8 cellular contexts compared by ENCODE assay signal in the genomic region with DNA sequence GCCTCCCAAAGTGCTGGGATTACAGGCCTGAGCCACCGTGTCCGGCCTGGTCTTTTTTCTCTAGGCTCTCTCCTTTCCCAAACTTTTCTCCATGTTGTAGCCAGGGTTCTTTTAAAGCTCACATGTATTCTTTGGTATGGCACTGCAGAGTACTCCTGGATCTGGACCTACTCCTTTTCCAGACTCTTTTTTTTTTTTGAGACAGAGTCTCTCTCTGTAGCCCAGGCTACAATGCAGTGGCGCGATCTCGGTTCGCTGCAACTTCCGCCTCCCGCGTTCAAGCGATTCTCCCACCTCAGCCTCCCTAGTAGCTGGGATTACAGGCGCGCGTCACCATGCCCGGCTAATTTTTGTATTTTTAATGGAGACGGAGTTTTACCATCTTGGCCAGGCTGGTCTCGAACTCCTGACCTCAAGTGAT. TPM values are rescaled to one million over a fixed set of nuclear protein-coding genes. Genes with fewer than 3 reads are reported as not detected.
DNase-seq lines count a peak whose midpoint lies in the region; ATAC-seq, FAIRE-seq and TF ChIP-seq lines count a peak whose summit lies in the region.

No MANE protein-coding gene starts in this region.

- H3K4me1 ChIP-seq in cardiac muscle cell (ENCODE audit: low read depth) (peaks cover 11% of the 10 kb centered on the region), GM12878 (ENCODE audit: control insufficient read depth, insufficient read depth, low read length) (peaks cover 11% of the 10 kb centered on the region), mesenchymal stem cell (ENCODE audit: control insufficient read depth, insufficient read depth, low read depth, low read length) (peaks cover 6% of the 10 kb centered on the region), upper lobe of right lung (peaks cover 6% of the 10 kb centered on the region)

- TSS peak; percentile 93 for BruUV-seq in GM12878 (replicated peaks; lab: Mats Ljungman, UMichigan)

- peaks cover 16% of the 10 kb centered on the region for H3K79me2 ChIP-seq in GM12878 (ENCODE audit: control insufficient read depth, insufficient read depth, low read length)

- H2BK15ac ChIP-seq in mesenchymal stem cell (ENCODE audit: low read depth, poor library complexity, severe bottlenecking), result no peak overlapping the region

- no peak for TF ChIP-seq EP300 in GM12878 (IDR thresholded peaks at IDR 0.05; ENCODE audit: borderline replicate concordance in 1 of 2, control insufficient read depth in 1 of 2, low read depth in 2 of 2, low read length in 2 of 2)

- POLR2A ChIA-PET in GM12878 (lab: Charles Lee), result interaction anchor here (0.6 to 2.7 kb wide), 10 partner anchors 9 to 316 kb away, joined by 3 to 12 read pairs (median 5); partner anchors contain the start of genes EYA3 and RCC1

- H2BK12ac ChIP-seq in mesenchymal stem cell (ENCODE audit: low read length in 2 of 2), result no peak overlapping the region

- peak overlapping the region; percentile 75 for H2AFZ ChIP-seq in GM12878 (ENCODE audit: control insufficient read depth, low read depth, low read length)
- no peak overlapping the region for H2AFZ ChIP-seq in mesenchymal stem cell (ENCODE audit: low read depth, low read length)

- CTCF ChIA-PET in GM12878 (lab: Yijun Ruan, JAX), result interaction anchor here (0.7 to 3.9 kb wide), 8 partner anchors 9 to 274 kb away, joined by 3 to 28 read pairs (median 5); no protein-coding TSS in a partner anchor

- H3K79me1 ChIP-seq in mesenchymal stem cell (replicated peaks; ENCODE audit: low read length, poor library complexity, severe bottlenecking), result peaks cover 18% of the 10 kb centered on the region

- TF ChIP-seq RAD21 in GM12878 (IDR thresholded peaks at IDR 0.05; ENCODE audit: insufficient read depth, low read depth, low read length), result no peak

- no peak overlapping the region for H4K91ac ChIP-seq in mesenchymal stem cell (ENCODE audit: low read length)

- FAIRE-seq in GM12878 (lab: Jason Lieb, UNC), result no peak

- WGBS in GM12878 (ENCODE audit: insufficient coverage, insufficient replicate concordance, low lambda C conversion rate, missing lambda C conversion rate), result 54% methylated on average over 10 of the region's 16 CpGs
- 88% methylated on average over 16 of the region's 16 CpGs for WGBS in mesenchymal stem cell

- peak overlapping the region; percentile 95 for H3K9ac ChIP-seq in GM12878 (ENCODE audit: control insufficient read depth, insufficient read depth, low read length)
- peak overlapping the region; percentile 97 for H3K9ac ChIP-seq in mesenchymal stem cell (ENCODE audit: low read length)

- DNase-seq in cardiac muscle cell (ENCODE audit: low read depth in 1 of 2, low spot score in 1 of 2) (no peak), cardiac septum (ENCODE audit: low spot score) (no peak), GM12878 (ENCODE audit: low read depth, low spot score) (no peak), mesenchymal stem cell (no peak), upper lobe of right lung (no peak), NCI-H1417 treated with DMSO at 0.1 percent for 48 hours (lab: John Stamatoyannopoulos, UW) (no peak)

- TF ChIP-seq CTCF in cardiac muscle cell (IDR thresholded peaks at IDR 0.05; ENCODE audit: low read depth, low read length), result no peak
- no peak for TF ChIP-seq CTCF in GM12878 (IDR thresholded peaks at IDR 0.05 in 2 of 3, conservative IDR thresholded peaks at IDR 0.05 in 1 of 3; ENCODE audit: control insufficient read depth in 2 of 3, extremely low read depth in 1 of 3, insufficient read depth in 1 of 3, low read depth in 3 of 3, low read length in 3 of 3)
- no peak for TF ChIP-seq CTCF in upper lobe of right lung (IDR thresholded peaks at IDR 0.05)

- SMC1A ChIA-PET in GM12878 (lab: Charles Lee; ENCODE audit: uncharacterized antibody, unreplicated experiment), result interaction anchor here (1.0 to 4.8 kb wide), 8 partner anchors 10 to 315 kb away, joined by 3 to 33 read pairs (median 3); partner anchors contain the start of genes ATP5IF1 and TAF12

- no peaks in the 10 kb centered on the region for H3K9me3 ChIP-seq in cardiac muscle cell (ENCODE audit: low read depth)
- H3K9me3 ChIP-seq in GM12878 (replicated peaks; ENCODE audit: control insufficient read depth, insufficient read depth, low read length), result no peaks in the 10 kb centered on the region
- no peaks in the 10 kb centered on the region for H3K9me3 ChIP-seq in mesenchymal stem cell (ENCODE audit: control insufficient read depth, low read length)
- H3K9me3 ChIP-seq in upper lobe of right lung, result no peaks in the 10 kb centered on the region

- H3K27ac ChIP-seq in cardiac muscle cell (peak overlapping the region; percentile 84), GM12878 (ENCODE audit: control insufficient read depth, insufficient read depth) (peak overlapping the region; percentile 91; the same call in 1 of the 2 replicates), mesenchymal stem cell (ENCODE audit: low read length, poor library complexity, severe bottlenecking) (no peak overlapping the region), upper lobe of right lung (peak overlapping the region; percentile 91)

- no peak overlapping the region for H3K18ac ChIP-seq in mesenchymal stem cell (ENCODE audit: low read depth in 1 of 2, low read length in 2 of 2)

- H3K36me3 ChIP-seq in cardiac muscle cell (peaks cover 13% of the 10 kb centered on the region), GM12878 (ENCODE audit: control insufficient read depth in 2 of 2, insufficient read depth in 2 of 2, low read length in 1 of 2) (peaks cover 2 to 12% of the 10 kb centered on the region in 2 experiments), mesenchymal stem cell (ENCODE audit: control insufficient read depth in 1 of 2, insufficient read depth in 2 of 2, low read depth in 1 of 2, low read length in 2 of 2) (peaks cover 7 to 26% of the 10 kb centered on the region in 2 experiments), upper lobe of right lung (peaks cover 29% of the 10 kb centered on the region)

- H2BK5ac ChIP-seq in mesenchymal stem cell (ENCODE audit: low read depth, low read length, poor library complexity, severe bottlenecking), result no peak overlapping the region

- TF ChIP-seq POLR2A in GM12878 (IDR thresholded peaks at IDR 0.05; ENCODE audit: low read depth, low read length), result no peak

- H3K4me2 ChIP-seq in GM12878 (ENCODE audit: control insufficient read depth, insufficient read depth) (peak overlapping the region; percentile 85; the same call in 1 of the 2 replicates), mesenchymal stem cell (ENCODE audit: low read length, poor library complexity, severe bottlenecking) (peak overlapping the region; percentile 50)

- H3K14ac ChIP-seq in mesenchymal stem cell (ENCODE audit: low read length in 2 of 2), result no peak overlapping the region

- no peak overlapping the region for H2AK5ac ChIP-seq in mesenchymal stem cell (ENCODE audit: low read length, severe bottlenecking)

- intact Hi-C loops in cardiac septum (cut with DNase I) (loop anchor here (2.0 to 5.0 kb wide), 3 partner anchors 43 to 79 kb away; no protein-coding TSS in a partner anchor), GM12878 (cut with micrococcal nuclease; ENCODE audit: unreplicated experiment) (loop anchor here (2.0 kb wide), 1 partner anchor 79 kb away; no protein-coding TSS in a partner anchor), upper lobe of right lung (cut with DNase I) (no loop called here)

- no peak overlapping the region for H2BK120ac ChIP-seq in mesenchymal stem cell (ENCODE audit: low read depth, low read length)

- no peaks in the 10 kb centered on the region for H4K20me1 ChIP-seq in GM12878 (ENCODE audit: control insufficient read depth, insufficient read depth)

- in situ Hi-C loops in GM12878 (cut with MboI), result no loop called here

- ATAC-seq in GM12878 (no peak), upper lobe of right lung (no peak), GM19467 (IDR thresholded peaks at IDR 0.05; ENCODE audit: unreplicated experiment) (no peak), GM21576 (IDR thresholded peaks at IDR 0.05; ENCODE audit: unreplicated experiment) (no peak)

- no peak overlapping the region for H3K23ac ChIP-seq in mesenchymal stem cell (ENCODE audit: low read length in 2 of 2)

- no peaks in the 10 kb centered on the region for H3K27me3 ChIP-seq in cardiac muscle cell
- no peaks in the 10 kb centered on the region for H3K27me3 ChIP-seq in GM12878 (replicated peaks in 1 of 2; ENCODE audit: control insufficient read depth in 2 of 2, insufficient read depth in 2 of 2, low read length in 1 of 2)
- H3K27me3 ChIP-seq in mesenchymal stem cell (ENCODE audit: control insufficient read depth in 1 of 2, insufficient read depth in 1 of 2, low read length in 2 of 2), result no peaks in the 10 kb centered on the region
- H3K27me3 ChIP-seq in upper lobe of right lung, result no peaks in the 10 kb centered on the region

- no peak overlapping the region for H3K4ac ChIP-seq in mesenchymal stem cell (ENCODE audit: low read depth in 1 of 2, low read length in 2 of 2)

- H3K4me3 ChIP-seq in cardiac muscle cell (peak overlapping the region; percentile 70), GM12878 (peak overlapping the region; percentile 76), mesenchymal stem cell (ENCODE audit: insufficient read depth in 1 of 2, low read depth in 1 of 2, low read length in 2 of 2) (peak overlapping the region; percentile 11 to 88), upper lobe of right lung (peak overlapping the region; percentile 58)

- peak overlapping the region; percentile 81 for H4K8ac ChIP-seq in mesenchymal stem cell (ENCODE audit: low read length)

- RAD21 ChIA-PET in GM12878 (lab: Charles Lee; ENCODE audit: unreplicated experiment), result interaction anchor here (0.6 to 1.8 kb wide), 6 partner anchors 9 to 429 kb away, joined by 3 to 17 read pairs (median 3); no protein-coding TSS in a partner anchor

RNA-seq across cellular contexts. Expression of gene MED18, which starts 0.6 kb away (rescaled TPM):
- 11.5 and 14.9 TPM in 2 replicates for total RNA-seq in cardiac muscle cell
- polyA plus RNA-seq in cardiac muscle cell, result 14.1 and 17.6 TPM in 2 replicates
- 10.3 TPM for total RNA-seq in cardiac septum
- 9.5 and 11.8 TPM in 2 replicates for total RNA-seq in GM12878 (2013; cell fraction: nucleolus; rRNA removed)
- 24.1 and 24.9 TPM in 2 replicates for total RNA-seq in GM12878 (2014; rRNA removed)
- total RNA-seq in GM12878 (2014; rRNA removed; fragmentation: Illumina TruSeq; extraction: Trizol), result 21.2 and 23.9 TPM in 2 replicates
- total RNA-seq in GM12878 (2021), result 19.3 and 21.9 TPM in 2 replicates
- 14.2 TPM for polyA plus RNA-seq in GM12878 (2011; ENCODE audit: low read depth)
- polyA plus RNA-seq in GM12878 (2011; rRNA removed), result 42.2 and 45.7 TPM in 2 replicates
- polyA plus RNA-seq in GM12878 (2011; cell fraction: cytosol; rRNA removed), result 58.9 and 63.9 TPM in 2 replicates
- 44.0 and 46.6 TPM in 2 replicates for polyA plus RNA-seq in GM12878 (2011; cell fraction: nucleus; rRNA removed)
- 15.1 and 20.4 TPM in 2 replicates for polyA plus RNA-seq in GM12878 (2012)
- polyA plus RNA-seq in GM12878 (2014; fragmentation: Illumina TruSeq; extraction: Trizol), result 28.1 and 33.5 TPM in 2 replicates
- 10 to 100 TPM; 31.3 to 33.3 TPM for polyA plus RNA-seq in GM12878 (2014; fragmentation: Nextera tagmentation; extraction: Ambion mirVana)
- polyA plus RNA-seq in GM12878 (2014; rRNA removed), result 20.9 and 22.1 TPM in 2 replicates
- 10 to 100 TPM; 23.1 to 25.7 TPM for polyA plus RNA-seq in GM12878 (2016; fragmentation: Nextera tagmentation; extraction: Ambion mirVana)
- 132 and 144 TPM in 2 replicates for polyA minus RNA-seq in GM12878 (2011; rRNA and poly(A)+ RNA removed)
- 21.4 and 21.5 TPM in 2 replicates for polyA minus RNA-seq in GM12878 (2011; cell fraction: cytosol; rRNA and poly(A)+ RNA removed)
- 8.7 and 12.5 TPM in 2 replicates for polyA minus RNA-seq in GM12878 (2011; cell fraction: nucleus; rRNA and poly(A)+ RNA removed)
- 7.1 TPM for polyA plus RNA-seq in mesenchymal stem cell (2013, experiment 1 of 2)
- 6.7 TPM for polyA plus RNA-seq in mesenchymal stem cell (2013, experiment 2 of 2)
- 14.0 TPM for total RNA-seq in upper lobe of right lung

RNA-seq across cellular contexts. Expression of gene PHACTR4, which starts 41.3 kb away (rescaled TPM):
- total RNA-seq in cardiac muscle cell (13.5 and 14.8 TPM in 2 replicates), cardiac septum (18.0 TPM), GM12878 (2014; rRNA removed) (10.1 and 10.4 TPM in 2 replicates), GM12878 (2014; rRNA removed; fragmentation: Illumina TruSeq; extraction: Trizol) (12.4 and 13.1 TPM in 2 replicates), GM12878 (2021) (25.4 and 28.7 TPM in 2 replicates), upper lobe of right lung (43.2 TPM)
- polyA plus RNA-seq in cardiac muscle cell (27.1 TPM in 2 replicates), GM12878 (2011; rRNA removed) (9.1 and 10.4 TPM in 2 replicates), GM12878 (2014; fragmentation: Illumina TruSeq; extraction: Trizol) (34.2 and 37.7 TPM in 2 replicates), GM12878 (2014; fragmentation: Nextera tagmentation; extraction: Ambion mirVana) (1 to 10 TPM; 8.9 to 9.3 TPM), GM12878 (2014; rRNA removed) (12.5 and 12.9 TPM in 2 replicates), GM12878 (2016; fragmentation: Nextera tagmentation; extraction: Ambion mirVana) (10 to 100 TPM; 16.9 to 19.0 TPM)
- 25.2 and 26.3 TPM in 2 replicates for total RNA-seq in GM12878 (2013; cell fraction: nucleolus; rRNA removed)
- polyA plus RNA-seq in GM12878 (2011; ENCODE audit: low read depth), result 9.2 TPM
- polyA plus RNA-seq in GM12878 (2011; cell fraction: cytosol; rRNA removed), result 9.5 and 16.4 TPM in 2 replicates
- polyA plus RNA-seq in GM12878 (2011; cell fraction: nucleus; rRNA removed), result 5.5 and 9.3 TPM in 2 replicates
- 11.5 and 13.2 TPM in 2 replicates for polyA plus RNA-seq in GM12878 (2012)
- 10.5 and 13.9 TPM in 2 replicates for polyA minus RNA-seq in GM12878 (2011; rRNA and poly(A)+ RNA removed)
- 6.4 and 7.0 TPM in 2 replicates for polyA minus RNA-seq in GM12878 (2011; cell fraction: cytosol; rRNA and poly(A)+ RNA removed)
- 3.9 and 5.2 TPM in 2 replicates for polyA minus RNA-seq in GM12878 (2011; cell fraction: nucleus; rRNA and poly(A)+ RNA removed)
- 21.5 TPM for polyA plus RNA-seq in mesenchymal stem cell (2013, experiment 1 of 2)
- 20.8 TPM for polyA plus RNA-seq in mesenchymal stem cell (2013, experiment 2 of 2)
